1 cellular context compared by ENCODE assay signal in the genomic region with DNA sequence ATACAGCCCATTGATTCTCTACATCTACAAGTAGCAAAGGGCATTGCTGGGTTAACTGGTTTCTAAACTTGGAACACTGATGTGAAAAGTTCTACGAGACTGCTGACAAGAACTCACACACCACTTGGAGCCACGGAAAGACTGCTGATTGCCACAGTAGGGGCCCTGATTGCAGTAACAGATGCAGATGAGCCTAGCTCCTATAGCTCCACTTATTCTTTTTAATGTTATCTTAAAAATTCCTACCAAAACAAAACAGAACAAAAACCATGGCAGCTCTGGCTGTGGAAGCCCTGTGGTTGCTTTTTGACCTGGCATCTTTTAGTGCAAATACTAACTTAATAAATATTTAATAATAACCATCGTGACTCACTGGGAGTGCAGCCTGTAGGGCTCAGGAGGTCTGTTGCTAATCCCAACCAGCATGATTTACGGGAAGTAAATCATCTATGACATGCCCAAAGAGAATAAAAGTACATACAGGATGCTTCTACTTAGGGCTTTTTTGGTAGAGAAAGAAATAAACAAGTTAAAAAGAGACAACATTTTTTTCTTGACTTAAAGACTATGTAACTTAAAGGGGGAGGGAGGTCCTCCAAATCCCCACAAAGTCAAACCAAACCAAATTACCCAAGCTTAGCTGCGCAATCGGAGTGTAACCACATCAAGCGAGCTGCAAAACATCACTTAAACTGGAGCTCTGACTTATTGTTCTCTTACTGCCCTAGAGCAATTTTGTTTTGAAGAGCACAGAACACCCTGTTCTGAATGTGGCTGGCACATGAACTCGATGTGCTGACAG.
TF ChIP-seq lines count a peak whose summit lies in the region.

No MANE protein-coding gene starts in this region.

TF ChIP-seq in HEK293, 187 proteins besides CTCF, POLR2A, EP300 and RAD21 (continued from another document):
- TF ChIP-seq ZNF292 (tag by site-specific recombination; IDR thresholded peaks at IDR 0.05; ENCODE audit: borderline replicate concordance, low read depth) (no peak), ZNF155 (tag by site-specific recombination; IDR thresholded peaks at IDR 0.05) (no peak), ZBTB1 (tag by site-specific recombination; IDR thresholded peaks at IDR 0.05) (no peak), ZNF776 (tag by site-specific recombination; IDR thresholded peaks at IDR 0.05; ENCODE audit: borderline replicate concordance) (no peak), SCRT2 (tag by site-specific recombination; IDR thresholded peaks at IDR 0.05) (peak; percentile 70), KLF8 (tag by site-specific recombination; IDR thresholded peaks at IDR 0.05) (no peak), ZNF514 (tag by site-specific recombination; IDR thresholded peaks at IDR 0.05) (no peak), ZBTB21 (tag by site-specific recombination; IDR thresholded peaks at IDR 0.05) (no peak), GLIS2 (tag by site-specific recombination; IDR thresholded peaks at IDR 0.05) (0 out of 2 replicates have a peak, but pooled peaks have one; percentile 21), ZNF132 (tag by site-specific recombination; IDR thresholded peaks at IDR 0.05; ENCODE audit: borderline replicate concordance) (no peak), ZFP41 (tag by site-specific recombination; IDR thresholded peaks at IDR 0.05; ENCODE audit: borderline replicate concordance) (no peak), ZNF521 (tag by site-specific recombination; IDR thresholded peaks at IDR 0.05) (no peak), ZNF114 (tag by site-specific recombination; IDR thresholded peaks at IDR 0.05) (no peak), ZNF146 (tag by site-specific recombination; IDR thresholded peaks at IDR 0.05) (no peak; the same call in 1 of the 2 replicates), ZNF140 (tag by site-specific recombination; IDR thresholded peaks at IDR 0.05) (no peak), ZNF423 (tag by site-specific recombination; IDR thresholded peaks at IDR 0.05) (no peak), ZSCAN16 (tag by site-specific recombination; IDR thresholded peaks at IDR 0.05) (0 out of 2 replicates have a peak, but pooled peaks have one; percentile 44), PRDM1 (tag by site-specific recombination; IDR thresholded peaks at IDR 0.05) (no peak)
- TF ChIP-seq, protein P1, sequence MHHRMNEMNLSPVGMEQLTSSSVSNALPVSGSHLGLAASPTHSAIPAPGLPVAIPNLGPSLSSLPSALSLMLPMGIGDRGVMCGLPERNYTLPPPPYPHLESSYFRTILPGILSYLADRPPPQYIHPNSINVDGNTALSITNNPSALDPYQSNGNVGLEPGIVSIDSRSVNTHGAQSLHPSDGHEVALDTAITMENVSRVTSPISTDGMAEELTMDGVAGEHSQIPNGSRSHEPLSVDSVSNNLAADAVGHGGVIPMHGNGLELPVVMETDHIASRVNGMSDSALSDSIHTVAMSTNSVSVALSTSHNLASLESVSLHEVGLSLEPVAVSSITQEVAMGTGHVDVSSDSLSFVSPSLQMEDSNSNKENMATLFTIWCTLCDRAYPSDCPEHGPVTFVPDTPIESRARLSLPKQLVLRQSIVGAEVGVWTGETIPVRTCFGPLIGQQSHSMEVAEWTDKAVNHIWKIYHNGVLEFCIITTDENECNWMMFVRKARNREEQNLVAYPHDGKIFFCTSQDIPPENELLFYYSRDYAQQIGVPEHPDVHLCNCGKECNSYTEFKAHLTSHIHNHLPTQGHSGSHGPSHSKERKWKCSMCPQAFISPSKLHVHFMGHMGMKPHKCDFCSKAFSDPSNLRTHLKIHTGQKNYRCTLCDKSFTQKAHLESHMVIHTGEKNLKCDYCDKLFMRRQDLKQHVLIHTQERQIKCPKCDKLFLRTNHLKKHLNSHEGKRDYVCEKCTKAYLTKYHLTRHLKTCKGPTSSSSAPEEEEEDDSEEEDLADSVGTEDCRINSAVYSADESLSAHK (tag by site-specific recombination; IDR thresholded peaks at IDR 0.05) = peak; percentile 39; the same call in 1 of the 2 replicates
- TF ChIP-seq, protein P2, sequence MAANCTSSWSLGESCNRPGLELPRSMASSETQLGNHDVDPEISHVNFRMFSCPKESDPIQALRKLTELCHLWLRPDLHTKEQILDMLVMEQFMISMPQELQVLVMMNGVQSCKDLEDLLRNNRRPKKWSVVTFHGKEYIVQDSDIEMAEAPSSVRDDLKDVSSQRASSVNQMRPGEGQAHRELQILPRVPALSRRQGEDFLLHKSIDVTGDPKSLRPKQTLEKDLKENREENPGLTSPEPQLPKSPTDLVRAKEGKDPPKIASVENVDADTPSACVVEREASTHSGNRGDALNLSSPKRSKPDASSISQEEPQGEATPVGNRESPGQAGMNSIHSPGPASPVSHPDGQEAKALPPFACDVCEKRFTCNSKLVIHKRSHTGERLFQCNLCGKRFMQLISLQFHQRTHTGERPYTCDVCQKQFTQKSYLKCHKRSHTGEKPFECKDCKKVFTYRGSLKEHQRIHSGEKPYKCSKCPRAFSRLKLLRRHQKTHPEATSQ (tag by site-specific recombination; IDR thresholded peaks at IDR 0.05) = no peak
